29 cellular contexts compared by ENCODE assay signal in genomic region chr5:179408646-179409045, GRCh38.
"Had no signal": no experiment of that assay in that cellular context is flagged by ENCODE, and none has a peak within 500 bp of the region (broad histone marks: within the 10 kb centered on the region; RNA-seq: fewer than 3 reads in every experiment).

No MANE protein-coding gene starts in this region.

- FAIRE-seq: colon, endometrium, pancreas, small intestine had no signal

- H3K36me3 ChIP-seq: gastrocnemius medialis, neutrophil, pancreas, sigmoid colon, suprapubic skin, tibial artery had no signal

- H3K4me3 Mint-ChIP-seq: activated CD4-positive, alpha-beta memory T cell treated with anti-CD3 and anti-CD28 coated beads for 36 hours; activated CD4-positive, alpha-beta T cell treated with anti-CD3 and anti-CD28 coated beads, Interleukin-2, amount 10 ng/mL, durations not matched to agents 24 days and 14 days; activated naive CD4-positive, alpha-beta T cell treated with anti-CD3 and anti-CD28 coated beads, Interleukin-2, amount 50 U/mL, for 24 hours; activated naive CD8-positive, alpha-beta T cell treated with anti-CD3 and anti-CD28 coated beads, Interleukin-2, amount 50 U/mL, for 24 hours; activated T-cell treated with anti-CD3 and anti-CD28 coated beads, Interleukin-2, amount 50 U/mL, for 24 hours; memory B cell; nephron; stimulated activated naive B cell treated with anti-CD40 and anti-IgM and Interleukin-4, amounts not matched to agents 10 μg/mL and 1 μg/mL and 100 μg/mL, for 72 hours; T-helper 1 cell treated with Interleukin-12 subunit alpha and Interleukin-12 subunit beta and Interleukin-4 antibody, amounts not matched to agents 30 μg/mL and 1 μg/mL, for 36 hours had no signal

- H3K4me1 ChIP-seq: gastrocnemius medialis, pancreas, psoas muscle, tibial artery had no signal

- DNase-seq: activated CD4-positive, alpha-beta memory T cell treated with anti-CD3 and anti-CD28 coated beads for 36 hours; activated CD4-positive, alpha-beta T cell treated with anti-CD3 and anti-CD28 coated beads, Interleukin-2, amount 10 ng/mL, durations not matched to agents 24 days and 14 days; activated CD4-positive, CD25-positive, alpha-beta regulatory T cell treated with anti-CD3 and anti-CD28 coated beads, Interleukin-2, amount 50 U/mL, for 72 hours; activated CD8-positive, alpha-beta memory T cell treated with anti-CD3 and anti-CD28 coated beads, Interleukin-2, amount 50 U/mL, for 48 hours; activated gamma-delta T cell treated with Interleukin-2 at 50 U/mL for 16 hours; activated naive CD8-positive, alpha-beta T cell treated with anti-CD3 and anti-CD28 coated beads, Interleukin-2, amount 50 U/mL, for 24 hours; activated T-cell treated with anti-CD3 and anti-CD28 coated beads, Interleukin-2, amount 50 U/mL, for 24 hours; amygdala; central memory CD4-positive, alpha-beta T cell; effector CD8-positive, alpha-beta T cell; gastrocnemius medialis; glutamatergic neuron; left cardiac atrium; pancreas; psoas muscle; sigmoid colon; small intestine; stimulated activated naive B cell treated with anti-CD40 and anti-IgM and Interleukin-4, amounts not matched to agents 10 μg/mL and 1 μg/mL and 100 μg/mL, for 72 hours; T1000; tibial artery had no signal

- H3K9me3 Mint-ChIP-seq: activated CD4-positive, alpha-beta memory T cell treated with anti-CD3 and anti-CD28 coated beads for 36 hours; activated CD4-positive, alpha-beta T cell treated with anti-CD3 and anti-CD28 coated beads, Interleukin-2, amount 10 ng/mL, durations not matched to agents 24 days and 14 days; activated naive CD4-positive, alpha-beta T cell treated with anti-CD3 and anti-CD28 coated beads, Interleukin-2, amount 50 U/mL, for 24 hours; activated naive CD8-positive, alpha-beta T cell treated with anti-CD3 and anti-CD28 coated beads, Interleukin-2, amount 50 U/mL, for 24 hours; activated T-cell treated with anti-CD3 and anti-CD28 coated beads, Interleukin-2, amount 50 U/mL, for 24 hours; memory B cell; nephron; stimulated activated naive B cell treated with anti-CD40 and anti-IgM and Interleukin-4, amounts not matched to agents 10 μg/mL and 1 μg/mL and 100 μg/mL, for 72 hours; T-helper 1 cell treated with Interleukin-12 subunit alpha and Interleukin-12 subunit beta and Interleukin-4 antibody, amounts not matched to agents 30 μg/mL and 1 μg/mL, for 36 hours had no signal

- ATAC-seq: activated naive CD8-positive, alpha-beta T cell treated with anti-CD3 and anti-CD28 coated beads, Interleukin-2, amount 50 U/mL, for 24 hours; gastrocnemius medialis; pancreas; stimulated activated naive B cell treated with anti-CD40 and anti-IgM and Interleukin-4, amounts not matched to agents 10 μg/mL and 1 μg/mL and 100 μg/mL, for 72 hours had no signal

- H3K27me3 ChIP-seq: gastrocnemius medialis, neutrophil, pancreas, sigmoid colon, suprapubic skin had no signal

- H3K9me3 ChIP-seq: gastrocnemius medialis, neutrophil, pancreas, psoas muscle, sigmoid colon, suprapubic skin, tibial artery had no signal

- H3K4me3 ChIP-seq: gastrocnemius medialis, pancreas, psoas muscle, sigmoid colon, suprapubic skin, tibial artery had no signal

- H3K36me3 Mint-ChIP-seq: activated CD4-positive, alpha-beta memory T cell treated with anti-CD3 and anti-CD28 coated beads for 36 hours; activated naive CD4-positive, alpha-beta T cell treated with anti-CD3 and anti-CD28 coated beads, Interleukin-2, amount 50 U/mL, for 24 hours; memory B cell; stimulated activated naive B cell treated with anti-CD40 and anti-IgM and Interleukin-4, amounts not matched to agents 10 μg/mL and 1 μg/mL and 100 μg/mL, for 72 hours had no signal

- H3K4me1 Mint-ChIP-seq: activated CD4-positive, alpha-beta T cell treated with anti-CD3 and anti-CD28 coated beads, Interleukin-2, amount 10 ng/mL, durations not matched to agents 24 days and 14 days; activated naive CD4-positive, alpha-beta T cell treated with anti-CD3 and anti-CD28 coated beads, Interleukin-2, amount 50 U/mL, for 24 hours; activated naive CD8-positive, alpha-beta T cell treated with anti-CD3 and anti-CD28 coated beads, Interleukin-2, amount 50 U/mL, for 24 hours; stimulated activated naive B cell treated with anti-CD40 and anti-IgM and Interleukin-4, amounts not matched to agents 10 μg/mL and 1 μg/mL and 100 μg/mL, for 72 hours had no signal

- H3K27me3 Mint-ChIP-seq: activated CD4-positive, alpha-beta T cell treated with anti-CD3 and anti-CD28 coated beads, Interleukin-2, amount 10 ng/mL, durations not matched to agents 24 days and 14 days had no signal

- H3K27ac ChIP-seq: epithelial cell of prostate, gastrocnemius medialis, neutrophil, pancreas, psoas muscle, suprapubic skin, tibial artery had no signal

- H3K27ac Mint-ChIP-seq: activated CD4-positive, alpha-beta memory T cell treated with anti-CD3 and anti-CD28 coated beads for 36 hours; activated CD4-positive, alpha-beta T cell treated with anti-CD3 and anti-CD28 coated beads, Interleukin-2, amount 10 ng/mL, durations not matched to agents 24 days and 14 days; activated naive CD4-positive, alpha-beta T cell treated with anti-CD3 and anti-CD28 coated beads, Interleukin-2, amount 50 U/mL, for 24 hours; activated naive CD8-positive, alpha-beta T cell treated with anti-CD3 and anti-CD28 coated beads, Interleukin-2, amount 50 U/mL, for 24 hours; activated T-cell treated with anti-CD3 and anti-CD28 coated beads, Interleukin-2, amount 50 U/mL, for 24 hours; memory B cell; stimulated activated naive B cell treated with anti-CD40 and anti-IgM and Interleukin-4, amounts not matched to agents 10 μg/mL and 1 μg/mL and 100 μg/mL, for 72 hours; T-helper 1 cell treated with Interleukin-12 subunit alpha and Interleukin-12 subunit beta and Interleukin-4 antibody, amounts not matched to agents 30 μg/mL and 1 μg/mL, for 36 hours had no signal
